ENCODE assay signal across 1 cellular context in the genomic region with DNA sequence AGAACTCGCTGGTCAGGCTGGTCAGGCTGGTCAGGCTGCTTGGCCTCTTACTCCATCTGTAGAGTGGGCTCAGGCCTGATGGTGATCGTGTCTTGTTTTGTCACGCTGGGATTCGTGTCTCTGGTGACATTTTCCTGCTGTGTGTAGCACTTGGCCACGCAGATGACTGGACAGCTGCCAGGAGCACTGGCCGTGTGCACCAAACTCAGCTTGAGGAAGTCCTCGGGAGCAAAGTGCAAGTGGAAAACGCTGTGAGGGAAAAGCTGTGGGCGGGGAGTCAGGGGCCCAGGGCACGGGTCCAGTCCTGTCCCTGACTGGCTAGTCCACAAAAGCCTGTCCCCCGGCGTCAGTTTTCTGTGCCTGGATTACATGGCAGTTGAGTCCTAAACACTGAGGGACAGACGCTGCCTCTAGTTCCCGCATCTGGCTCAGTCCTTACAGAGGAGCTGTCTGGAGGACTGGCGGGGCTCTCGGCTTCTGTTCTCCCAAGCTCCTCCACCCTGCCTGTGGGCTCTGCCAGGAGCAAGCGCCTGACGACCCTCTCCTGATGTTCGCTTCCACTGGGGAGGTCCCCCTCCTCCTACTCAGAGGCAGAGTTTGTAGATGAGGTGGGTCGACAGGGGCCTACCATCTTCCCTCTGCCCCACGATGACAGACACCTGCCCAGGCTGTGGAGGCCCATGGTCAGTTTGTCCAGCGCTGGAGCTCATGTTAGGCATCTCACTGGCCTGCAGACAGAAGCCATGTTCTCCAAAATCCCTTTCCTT.
TF ChIP-seq lines count a peak whose summit lies in the region.

No MANE protein-coding gene starts in this region.

TF ChIP-seq in GM23338, 12 proteins besides CTCF, POLR2A, EP300 and RAD21 (continued from another document):
- TF ChIP-seq ZNF462 (CRISPR knock-in tag; IDR thresholded peaks at IDR 0.05) (no peak), EZH2phosphoT487 (IDR thresholded peaks at IDR 0.05; ENCODE audit: unreplicated experiment) (no peak)
- TF ChIP-seq, protein P1, sequence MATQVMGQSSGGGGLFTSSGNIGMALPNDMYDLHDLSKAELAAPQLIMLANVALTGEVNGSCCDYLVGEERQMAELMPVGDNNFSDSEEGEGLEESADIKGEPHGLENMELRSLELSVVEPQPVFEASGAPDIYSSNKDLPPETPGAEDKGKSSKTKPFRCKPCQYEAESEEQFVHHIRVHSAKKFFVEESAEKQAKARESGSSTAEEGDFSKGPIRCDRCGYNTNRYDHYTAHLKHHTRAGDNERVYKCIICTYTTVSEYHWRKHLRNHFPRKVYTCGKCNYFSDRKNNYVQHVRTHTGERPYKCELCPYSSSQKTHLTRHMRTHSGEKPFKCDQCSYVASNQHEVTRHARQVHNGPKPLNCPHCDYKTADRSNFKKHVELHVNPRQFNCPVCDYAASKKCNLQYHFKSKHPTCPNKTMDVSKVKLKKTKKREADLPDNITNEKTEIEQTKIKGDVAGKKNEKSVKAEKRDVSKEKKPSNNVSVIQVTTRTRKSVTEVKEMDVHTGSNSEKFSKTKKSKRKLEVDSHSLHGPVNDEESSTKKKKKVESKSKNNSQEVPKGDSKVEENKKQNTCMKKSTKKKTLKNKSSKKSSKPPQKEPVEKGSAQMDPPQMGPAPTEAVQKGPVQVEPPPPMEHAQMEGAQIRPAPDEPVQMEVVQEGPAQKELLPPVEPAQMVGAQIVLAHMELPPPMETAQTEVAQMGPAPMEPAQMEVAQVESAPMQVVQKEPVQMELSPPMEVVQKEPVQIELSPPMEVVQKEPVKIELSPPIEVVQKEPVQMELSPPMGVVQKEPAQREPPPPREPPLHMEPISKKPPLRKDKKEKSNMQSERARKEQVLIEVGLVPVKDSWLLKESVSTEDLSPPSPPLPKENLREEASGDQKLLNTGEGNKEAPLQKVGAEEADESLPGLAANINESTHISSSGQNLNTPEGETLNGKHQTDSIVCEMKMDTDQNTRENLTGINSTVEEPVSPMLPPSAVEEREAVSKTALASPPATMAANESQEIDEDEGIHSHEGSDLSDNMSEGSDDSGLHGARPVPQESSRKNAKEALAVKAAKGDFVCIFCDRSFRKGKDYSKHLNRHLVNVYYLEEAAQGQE (IDR thresholded peaks at IDR 0.05; ENCODE audit: unreplicated experiment): no peak
